8 cellular contexts compared by ENCODE assay signal in the genomic region with DNA sequence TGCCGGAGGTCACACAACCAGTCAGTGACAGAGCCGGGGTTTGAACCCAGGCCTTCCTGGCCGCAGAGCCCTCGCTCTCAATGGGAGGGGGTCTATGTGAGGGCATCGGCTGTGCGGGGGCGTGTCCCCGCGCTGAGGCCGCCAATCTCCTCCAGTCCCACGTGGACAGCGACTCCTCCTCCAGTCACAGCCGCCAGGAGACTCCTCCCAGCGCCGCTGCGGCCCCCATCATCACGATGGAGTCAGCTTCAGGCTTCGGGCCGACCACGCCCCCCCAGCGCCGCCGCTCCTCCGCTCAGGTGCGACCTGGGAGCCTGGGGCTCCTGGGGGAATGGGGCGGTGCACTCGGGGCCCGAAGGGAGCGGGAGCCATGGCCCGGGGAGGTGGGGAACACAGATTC. TPM values are rescaled to one million over a fixed set of nuclear protein-coding genes. Genes with fewer than 3 reads are reported as not detected.
DNase-seq lines count a peak whose midpoint lies in the region; ATAC-seq and TF ChIP-seq lines count a peak whose summit lies in the region.

No MANE protein-coding gene starts in this region.

- intact Hi-C loops in head of caudate nucleus (cut with DNase I) = no loop called here

- no peak overlapping the region for H3K9ac ChIP-seq in HUES48 (ENCODE audit: low read depth, low read length)

- TF ChIP-seq CTCF in fibroblast of villous mesenchyme (IDR thresholded peaks at IDR 0.05; ENCODE audit: insufficient read depth, low read depth, low read length) = no peak

- H3K9me3 ChIP-seq in HUES48 (ENCODE audit: control insufficient read depth, insufficient read depth, low read length) = no peaks in the 10 kb centered on the region

- H3K36me3 ChIP-seq in HUES48 (ENCODE audit: control insufficient read depth, insufficient read depth, low read length) = peaks cover 11% of the 10 kb centered on the region

- H3K27ac ChIP-seq in HUES48 (ENCODE audit: low read depth, low read length) = no peak overlapping the region

- peaks cover 46% of the 10 kb centered on the region for H3K27me3 ChIP-seq in HUES48 (ENCODE audit: control insufficient read depth, insufficient read depth, low read length)

- DNase-seq in activated T-cell treated with anti-CD3 and anti-CD28 coated beads for 1 hour (ENCODE audit: low read depth) (peak; percentile 50), fibroblast of villous mesenchyme (ENCODE audit: low read depth) (peak; percentile 32), cerebellum (ENCODE audit: low spot score) (no peak), putamen (ENCODE audit: low spot score) (no peak), head of caudate nucleus (no peak)
- DNase-seq in stimulated activated CD4-positive, alpha-beta T cell treated with anti-CD3 and anti-CD28 coated beads, Interleukin-4, amount 100 ng/mL, for 24 hours = peak; percentile 75

- no peak for ATAC-seq in GM19397 (IDR thresholded peaks at IDR 0.05; ENCODE audit: unreplicated experiment)

- H3K4me3 ChIP-seq in HUES48 (ENCODE audit: low read depth, low read length) (peak overlapping the region; percentile 51), fibroblast of villous mesenchyme (ENCODE audit: low read depth, low read length) (no peak overlapping the region)

- peaks cover 10% of the 10 kb centered on the region for H3K4me1 ChIP-seq in HUES48 (ENCODE audit: control insufficient read depth, insufficient read depth, low read length)

RNA-seq across cellular contexts. Expression of a gene that starts 6.0 kb away (rescaled TPM):
- total RNA-seq in fibroblast of villous mesenchyme (3.9 TPM in 2 replicates), cerebellum (3.8 TPM)

RNA-seq across cellular contexts. Expression of a gene that starts 6.7 kb away (rescaled TPM):
- 0.32 and 0.86 TPM in 2 replicates for total RNA-seq in fibroblast of villous mesenchyme
- 0.54 TPM for total RNA-seq in cerebellum

RNA-seq across cellular contexts. Expression of a gene that starts 8.4 kb away (rescaled TPM):
- total RNA-seq in fibroblast of villous mesenchyme (7.8 and 10.3 TPM in 2 replicates), cerebellum (12.8 TPM)

RNA-seq across cellular contexts. Expression of a gene that starts 20.1 kb away (rescaled TPM):
- total RNA-seq in fibroblast of villous mesenchyme (277 and 299 TPM in 2 replicates), cerebellum (99.2 TPM)

RNA-seq across cellular contexts. Expression of a gene that starts 31.5 kb away (rescaled TPM):
- not detected in 2 replicates for total RNA-seq in fibroblast of villous mesenchyme
- total RNA-seq in cerebellum = 0.36 TPM

Comparison
In these comparisons a context has a peak if more than half of its experiments do, and no peak if none do; other contexts are left out.
1. DNase-seq: peak in activated T-cell treated with anti-CD3 and anti-CD28 coated beads for 1 hour (single experiment), fibroblast of villous mesenchyme (single experiment) and stimulated activated CD4-positive, alpha-beta T cell treated with anti-CD3 and anti-CD28 coated beads, Interleukin-4, amount 100 ng/mL, for 24 hours (single experiment); none in cerebellum (single experiment), putamen (single experiment) and head of caudate nucleus (0 of 42).